1 cellular context compared by ENCODE assay signal in genomic region chr17:82323514-82324234, GRCh38.
TF ChIP-seq lines count a peak whose summit lies in the region.

No MANE protein-coding gene starts in this region.

TF ChIP-seq in K562, 482 proteins besides CTCF, POLR2A, EP300 and RAD21:
- 0 out of 4 replicates have a peak, but pooled peaks of 1 of the 2 experiments have one; percentile 15 for TF ChIP-seq MLLT1 (IDR thresholded peaks at IDR 0.05)
- 0 out of 2 replicates have a peak, but pooled peaks have one; percentile 15 for TF ChIP-seq ZBTB33 (CRISPR knock-in tag; IDR thresholded peaks at IDR 0.05)
- TF ChIP-seq ID3 (CRISPR knock-in tag; IDR thresholded peaks at IDR 0.05): no peak
- no peak for TF ChIP-seq ID3 (tag; IDR thresholded peaks at IDR 0.05)
- no peak for TF ChIP-seq E2F3 (CRISPR knock-in tag; IDR thresholded peaks at IDR 0.05)
- no peak for TF ChIP-seq ZC3H8 (IDR thresholded peaks at IDR 0.05)
- TF ChIP-seq HDAC1 (IDR thresholded peaks at IDR 0.05): peak in 1 of 2 experiments; percentile 82; a peak in 2 of 4 replicates
- TF ChIP-seq MTA1 (IDR thresholded peaks at IDR 0.05; ENCODE audit: borderline replicate concordance): 0 out of 2 replicates have a peak, but pooled peaks have one; percentile 32
- peak; percentile 92 for TF ChIP-seq EGR1 (conservative IDR thresholded peaks at IDR 0.05)
- TF ChIP-seq CREM (IDR thresholded peaks at IDR 0.05; ENCODE audit: low read depth): peak; percentile 33; the same call in 1 of the 2 replicates
- TF ChIP-seq GATAD2A (IDR thresholded peaks at IDR 0.05): peak; percentile 70; the same call in 1 of the 2 replicates
- TF ChIP-seq ZNF316 (IDR thresholded peaks at IDR 0.05): peak; percentile 13; the same call in 1 of the 2 replicates
- peak; percentile 74 for TF ChIP-seq ZBTB2 (IDR thresholded peaks at IDR 0.05)
- TF ChIP-seq VEZF1 (CRISPR knock-in tag; IDR thresholded peaks at IDR 0.05): peak; percentile 55
- no peak for TF ChIP-seq TAF15 (IDR thresholded peaks at IDR 0.05; ENCODE audit: low read depth, low read length)
- peak; percentile 93 for TF ChIP-seq ZBTB7A (IDR thresholded peaks at IDR 0.05; ENCODE audit: borderline replicate concordance, control insufficient read depth, low read depth, low read length)
- TF ChIP-seq SPI1 (IDR thresholded peaks at IDR 0.05; ENCODE audit: borderline replicate concordance, low read depth, low read length): no peak
- TF ChIP-seq PRMT5 (CRISPR knock-in tag; IDR thresholded peaks at IDR 0.05): no peak
- peak; percentile 11; the same call in 1 of the 2 replicates for TF ChIP-seq TFAP4 (CRISPR knock-in tag; IDR thresholded peaks at IDR 0.05; ENCODE audit: borderline replicate concordance)
- TF ChIP-seq RBFOX2 (IDR thresholded peaks at IDR 0.05; ENCODE audit: low read depth, low read length): 0 out of 2 replicates have a peak, but pooled peaks have one; percentile 25
- peak; percentile 69 for TF ChIP-seq TAL1 (IDR thresholded peaks at IDR 0.05)
- TF ChIP-seq MBD2 (IDR thresholded peaks at IDR 0.05; ENCODE audit: borderline replicate concordance, low read depth): 0 out of 2 replicates have a peak, but pooled peaks have one; percentile 14
- TF ChIP-seq DPF2 (IDR thresholded peaks at IDR 0.05): peak; percentile 78
- TF ChIP-seq TEAD4 (IDR thresholded peaks at IDR 0.05; ENCODE audit: low read length): peak; percentile 59
- TF ChIP-seq TEAD4 (CRISPR knock-in tag; IDR thresholded peaks at IDR 0.05; ENCODE audit: borderline replicate concordance): no peak
- TF ChIP-seq RUNX1 (IDR thresholded peaks at IDR 0.05; ENCODE audit: low read depth): no peak
- peak; percentile 55; the same call in 1 of the 2 replicates for TF ChIP-seq POLR2AphosphoS5 (IDR thresholded peaks at IDR 0.05; ENCODE audit: control insufficient read depth, insufficient read depth, low read depth, low read length)
- peak; percentile 39 for TF ChIP-seq NFIC (IDR thresholded peaks at IDR 0.05)
- TF ChIP-seq ZBTB5 (IDR thresholded peaks at IDR 0.05): no peak
- TF ChIP-seq ESRRA (IDR thresholded peaks at IDR 0.05; ENCODE audit: borderline replicate concordance, low read depth): peak; percentile 18; the same call in 1 of the 2 replicates
- no peak for TF ChIP-seq CBX8 (IDR thresholded peaks at IDR 0.05; ENCODE audit: borderline replicate concordance, extremely low read depth, low read depth, low read length, poor library complexity, severe bottlenecking)
- peak; percentile 45; the same call in 1 of the 2 replicates for TF ChIP-seq SMARCE1 (IDR thresholded peaks at IDR 0.05)
- peak; percentile 84 for TF ChIP-seq TCF3 (CRISPR knock-in tag; IDR thresholded peaks at IDR 0.05)
- TF ChIP-seq ZNF354B (CRISPR knock-in tag; IDR thresholded peaks at IDR 0.05): no peak
- TF ChIP-seq CBFA2T3 (IDR thresholded peaks at IDR 0.05): peak; percentile 86
- TF ChIP-seq RBM39 (optimal IDR thresholded peaks at IDR 0.05; ENCODE audit: low read depth, low read length): no peak
- TF ChIP-seq MTA2 (IDR thresholded peaks at IDR 0.05; ENCODE audit: low read depth): peak; percentile 52; the same call in 1 of the 2 replicates
- no peak for TF ChIP-seq NR0B1 (IDR thresholded peaks at IDR 0.05; ENCODE audit: partially characterized antibody)
- no peak for TF ChIP-seq BMI1 (IDR thresholded peaks at IDR 0.05; ENCODE audit: low read length)
- TF ChIP-seq ZMIZ1 (IDR thresholded peaks at IDR 0.05; ENCODE audit: low read depth in 2 of 2, low read length in 2 of 2): peak in 1 of 2 experiments; percentile 20; a peak in 1 of 4 replicates
- 0 out of 2 replicates have a peak, but pooled peaks have one; percentile 19 for TF ChIP-seq SMARCA4 (IDR thresholded peaks at IDR 0.05)
- no peak for TF ChIP-seq KLF13 (tag; IDR thresholded peaks at IDR 0.05; ENCODE audit: borderline replicate concordance, low read depth)
- TF ChIP-seq CBFA2T2 (conservative IDR thresholded peaks at IDR 0.05): peak; percentile 73
- TF ChIP-seq HES1 (IDR thresholded peaks at IDR 0.05; ENCODE audit: low read depth): no peak
- TF ChIP-seq ARID1B (IDR thresholded peaks at IDR 0.05): peak; percentile 86
- no peak for TF ChIP-seq USF2 (CRISPR knock-in tag; IDR thresholded peaks at IDR 0.05)
- 0 out of 2 replicates have a peak, but pooled peaks have one; percentile 30 for TF ChIP-seq ZEB2 (IDR thresholded peaks at IDR 0.05)
